Comparison of ENCODE assay signal across 8 cellular contexts in genomic region chr3:126358038-126358815, GRCh38. TPM values are rescaled to one million over a fixed set of nuclear protein-coding genes. Genes with fewer than 3 reads are reported as not detected.
DNase-seq lines count a peak whose midpoint lies in the region; ATAC-seq, FAIRE-seq and TF ChIP-seq lines count a peak whose summit lies in the region.

No MANE protein-coding gene starts in this region.

- intact Hi-C loops in left lung (cut with DNase I) = no loop called here

- ATAC-seq in left lung (peak; percentile 21), upper lobe of left lung (ENCODE audit: low FRiP score in 2 of 2) (peak in 1 of 2 donors; percentile 16)

- CTCF ChIA-PET in BJ (lab: Yijun Ruan, JAX) = interaction anchor here (0.7 to 1.1 kb wide), 3 partner anchors 90 to 98 kb away, joined by 3 to 4 read pairs (median 3); no protein-coding TSS in a partner anchor

- WGBS in upper lobe of left lung, 2 donors = 0 to 8% methylated on average over 2 to 11 of the region's 11 CpGs

- no peak for FAIRE-seq in RCC 7860 (lab: Jason Lieb, UNC)

- H3K36me3 ChIP-seq in BJ (ENCODE audit: control insufficient read depth, insufficient read depth, low read length) (no peaks in the 10 kb centered on the region), left lung (no peaks in the 10 kb centered on the region), upper lobe of left lung (no peaks in the 10 kb centered on the region)

- H3K9me3 ChIP-seq in left lung (no peaks in the 10 kb centered on the region), upper lobe of left lung (no peaks in the 10 kb centered on the region)

- H3K4me1 ChIP-seq in left lung = peaks cover 16 to 39% of the 10 kb centered on the region in 2 donors
- peaks cover 20 to 45% (median 40%) of the 10 kb centered on the region in 4 donors for H3K4me1 ChIP-seq in upper lobe of left lung

- DNase-seq in BJ (ENCODE audit: low read depth) (no peak), KBM-7 (peak; percentile 22), astrocyte of the hippocampus (ENCODE audit: low read depth, low spot score) (peak; percentile 15), left lung (peak in 1 of 2 donors; percentile 54), upper lobe of left lung (peak in 1 of 2 donors; percentile 78), occipital lobe (lab: John Stamatoyannopoulos, UW) (no peak), RCC 7860 (ENCODE audit: low spot score) (no peak)
- no peak for DNase-seq in activated CD4-positive, CD25-positive, alpha-beta regulatory T cell (lab: John Stamatoyannopoulos, UW)

- peak overlapping the region in 1 of 2 donors; percentile 40 for H3K27ac ChIP-seq in left lung
- H3K27ac ChIP-seq in upper lobe of left lung = peak overlapping the region; percentile 34 to 93 (median 70)

- POLR2A ChIA-PET in BJ (lab: Charles Lee) = no interaction called here

- peaks cover 28% of the 10 kb centered on the region for H3K27me3 ChIP-seq in BJ (ENCODE audit: control insufficient read depth, insufficient read depth, low read length)
- H3K27me3 ChIP-seq in left lung = peaks cover 0 to 81% of the 10 kb centered on the region in 2 donors
- peaks cover 0 to 12% (median 3%) of the 10 kb centered on the region in 4 donors for H3K27me3 ChIP-seq in upper lobe of left lung

- in situ Hi-C loops in KBM-7 (cut with MboI; ENCODE audit: low pct_unique_long_range_greater_than_20kb, low sequenced_read_pairs) = no loop called here

- H3K4me3 ChIP-seq in BJ (ENCODE audit: low read depth, low read length) (peak overlapping the region; percentile 56; the same call in 1 of the 2 replicates), left lung (peak overlapping the region in 1 of 2 donors; percentile 60), upper lobe of left lung (peak overlapping the region in 3 of 4 donors; percentile 60 to 91 (median 71))

- no peak for TF ChIP-seq EP300 in upper lobe of left lung (IDR thresholded peaks at IDR 0.05)

- TF ChIP-seq CTCF in BJ (IDR thresholded peaks at IDR 0.05; ENCODE audit: insufficient read depth, low read depth, low read length) (no peak), left lung (IDR thresholded peaks at IDR 0.05) (no peak), upper lobe of left lung (IDR thresholded peaks at IDR 0.05) (no peak)

- no peak for TF ChIP-seq POLR2A in upper lobe of left lung (IDR thresholded peaks at IDR 0.05)

RNA-seq across cellular contexts. Expression of gene KLF15, which starts 1.0 kb away (rescaled TPM):
- polyA plus RNA-seq in BJ (2011; rRNA removed) = 0.29 and 0.44 TPM in 2 replicates
- polyA minus RNA-seq in BJ (2011; rRNA and poly(A)+ RNA removed) = 0.10 and 0.24 TPM in 2 replicates
- total RNA-seq in left lung = 10 to 100 TPM; 12.8 to 14.8 TPM
- total RNA-seq in upper lobe of left lung = 10 to 100 TPM; 21.6 to 52.4 (median 38.3) TPM
- 2.8 TPM for total RNA-seq in occipital lobe

RNA-seq across cellular contexts. Expression of gene CFAP100, which starts 36.5 kb away (rescaled TPM):
- polyA plus RNA-seq in BJ (2011; rRNA removed) = not detected in 2 replicates
- not detected in 2 replicates for polyA minus RNA-seq in BJ (2011; rRNA and poly(A)+ RNA removed)
- 1 to 10 TPM in 1 of 2 donors, not detected in 1; 8.2 TPM for total RNA-seq in left lung
- 10 to 100 TPM in 4 of 6 donors, 1 to 10 TPM in 1, under 1 TPM in 1; 0.09 to 57.9 (median 21.6) TPM for total RNA-seq in upper lobe of left lung
- total RNA-seq in occipital lobe = 2.0 TPM

Comparison
In these comparisons a context has a peak if more than half of its experiments do, and no peak if none do; other contexts are left out.
1. DNase-seq: peak in KBM-7 (single experiment) and astrocyte of the hippocampus (single experiment); none in BJ (single experiment), activated CD4-positive, CD25-positive, alpha-beta regulatory T cell (0 of 4), occipital lobe (single experiment) and RCC 7860 (single experiment).